In the genomic region with DNA sequence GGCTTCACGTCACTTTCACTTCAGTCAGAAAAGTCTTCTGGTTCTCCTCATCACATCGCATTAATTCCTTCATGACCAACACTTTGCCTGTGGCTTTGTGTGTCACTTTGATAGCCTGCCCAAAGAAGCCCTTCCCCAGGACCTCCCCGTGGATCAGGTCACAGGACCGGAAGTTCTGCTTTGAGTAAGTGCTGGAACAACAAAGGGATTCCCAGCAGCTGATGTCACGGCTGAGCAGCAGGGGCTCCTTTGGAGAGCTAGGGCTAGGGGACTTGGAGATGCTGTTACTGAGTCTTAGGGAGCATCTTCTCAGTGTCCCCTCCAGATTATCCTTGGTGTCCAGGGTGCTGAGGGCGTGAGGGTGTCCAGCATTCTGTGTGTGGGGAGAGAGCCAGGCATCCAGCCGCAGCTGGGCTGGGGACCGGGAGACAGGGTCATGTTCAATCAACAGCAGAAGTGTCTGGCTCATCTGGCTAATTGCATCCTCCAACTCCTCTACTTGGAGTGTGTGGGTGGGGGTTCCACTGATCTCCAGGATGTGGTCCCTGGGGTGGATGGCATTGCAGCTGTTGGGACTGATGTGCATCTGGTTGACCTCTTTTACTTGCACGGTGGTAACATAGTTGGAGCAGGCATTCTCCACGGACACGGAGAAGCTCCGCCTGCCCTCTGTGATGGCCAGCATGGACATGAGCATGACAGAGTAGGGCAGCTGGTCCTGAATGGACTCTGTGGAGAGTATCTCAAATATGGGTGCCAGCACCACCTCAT, we compare ENCODE assay signal across 18 cellular contexts. TPM values are rescaled to one million over a fixed set of nuclear protein-coding genes. Genes with fewer than 3 reads are reported as not detected.
DNase-seq lines count a peak whose midpoint lies in the region; ATAC-seq and TF ChIP-seq lines count a peak whose summit lies in the region.
"Had no signal": no experiment of that assay in that cellular context is flagged by ENCODE, and none has a peak within 500 bp of the region (broad histone marks: within the 10 kb centered on the region; RNA-seq: fewer than 3 reads in every experiment).

No MANE protein-coding gene starts in this region.

- no peaks in the 10 kb centered on the region for H3K27me3 ChIP-seq in osteoblast (ENCODE audit: insufficient read depth, low read length)
- H3K27me3 ChIP-seq: ascending aorta had no signal

- no peak for TF ChIP-seq CTCF in fibroblast of pulmonary artery (IDR thresholded peaks at IDR 0.05; ENCODE audit: low read length, missing control alignments)
- no peak for TF ChIP-seq CTCF in osteoblast (IDR thresholded peaks at IDR 0.05; ENCODE audit: extremely low read depth, low read depth, low read length)

- no peak overlapping the region for H3K27ac ChIP-seq in osteoblast (ENCODE audit: low read depth, low read length)
- H3K27ac ChIP-seq: ascending aorta, C4-2B, dorsolateral prefrontal cortex had no signal

- H3K79me2 ChIP-seq in osteoblast (ENCODE audit: insufficient read depth, low read length), result no peaks in the 10 kb centered on the region

- H3K27ac Mint-ChIP-seq in effector memory CD8-positive, alpha-beta T cell, result no peak overlapping the region
- H3K27ac Mint-ChIP-seq: nephron had no signal

- H4K20me1 ChIP-seq in osteoblast (ENCODE audit: insufficient read depth, low read length), result no peaks in the 10 kb centered on the region

- H3K9me3 Mint-ChIP-seq in effector memory CD8-positive, alpha-beta T cell, result no peaks in the 10 kb centered on the region

- DNase-seq in ELR (ENCODE audit: low read depth) (peak; percentile 49), NCI-H69 (lab: John Stamatoyannopoulos, UW) (peak; percentile 9), fibroblast of pulmonary artery (ENCODE audit: low read depth) (peak; percentile 31), osteoblast (ENCODE audit: insufficient read length, low spot score, missing footprints) (peak; percentile 45), SIG-M5 treated with dmso at 0.1 percent for 504 hours (lab: John Stamatoyannopoulos, UW; ENCODE audit: unreplicated experiment) (no peak), nucleus accumbens (lab: John Stamatoyannopoulos, UW) (no peak)
- no peak for DNase-seq in effector memory CD8-positive, alpha-beta T cell
- DNase-seq: activated CD4-positive, alpha-beta T cell treated with anti-CD3 and anti-CD28 coated beads for 4 hours; activated naive CD4-positive, alpha-beta T cell treated with Interleukin-2 at 50 U/mL for 16 hours; DND-41; dorsolateral prefrontal cortex; HCEC 1CT; NCI-H2029 treated with DMSO at 0.1 percent for 48 hours; NCI-H526 treated with DMSO at 0.1 percent for 48 hours had no signal

- H3K9me3 ChIP-seq in osteoblast (ENCODE audit: low read depth, low read length), result no peaks in the 10 kb centered on the region
- H3K9me3 ChIP-seq: ascending aorta had no signal

- H3K27me3 Mint-ChIP-seq in effector memory CD8-positive, alpha-beta T cell, result peaks cover 0 to 29% of the 10 kb centered on the region in 2 donors

- H3K36me3 Mint-ChIP-seq in effector memory CD8-positive, alpha-beta T cell (ENCODE audit: insufficient read depth), result no peaks in the 10 kb centered on the region

- H3K4me3 Mint-ChIP-seq in effector memory CD8-positive, alpha-beta T cell, result no peak overlapping the region
- H3K4me3 Mint-ChIP-seq: nephron had no signal

- H3K4me2 ChIP-seq in osteoblast (ENCODE audit: insufficient read depth, low read length), result peak overlapping the region; percentile 18

- no peak overlapping the region for H2AFZ ChIP-seq in osteoblast (ENCODE audit: low read length)

- no peaks in the 10 kb centered on the region for H3K4me1 Mint-ChIP-seq in effector memory CD8-positive, alpha-beta T cell (ENCODE audit: low read depth in 2 of 2)

- H3K4me3 ChIP-seq in fibroblast of pulmonary artery (replicated peaks; ENCODE audit: low read depth, low read length), result no peak overlapping the region
- no peak overlapping the region for H3K4me3 ChIP-seq in osteoblast (ENCODE audit: insufficient read depth, low read length)
- H3K4me3 ChIP-seq: ascending aorta, dorsolateral prefrontal cortex, lung had no signal

- ATAC-seq in effector memory CD8-positive, alpha-beta T cell (replicated peaks), result no peak

- H3K4me1 ChIP-seq in osteoblast (ENCODE audit: insufficient read depth, low read length), result no peaks in the 10 kb centered on the region
- H3K4me1 ChIP-seq: ascending aorta had no signal

- no peaks in the 10 kb centered on the region for H3K36me3 ChIP-seq in osteoblast (ENCODE audit: insufficient read depth, low read length)
- H3K36me3 ChIP-seq: ascending aorta had no signal

RNA-seq across cellular contexts. Expression of a gene that starts 39.2 kb away (rescaled TPM):
- 2.2 and 5.0 TPM in 2 replicates for total RNA-seq in osteoblast

RNA-seq across cellular contexts. Expression of a gene that starts 53.1 kb away (rescaled TPM):
- total RNA-seq in osteoblast, result 24.5 and 26.4 TPM in 2 replicates

Comparison
In these comparisons a context has a peak if more than half of its experiments do, and no peak if none do; other contexts are left out.
1. DNase-seq: peak in ELR (single experiment), NCI-H69 (single experiment), fibroblast of pulmonary artery (single experiment) and osteoblast (single experiment); none in SIG-M5 treated with dmso at 0.1 percent for 504 hours (single experiment), effector memory CD8-positive, alpha-beta T cell (0 of 3) and nucleus accumbens (0 of 56).